Comparison of ENCODE assay signal across 2 cellular contexts in the genomic region with DNA sequence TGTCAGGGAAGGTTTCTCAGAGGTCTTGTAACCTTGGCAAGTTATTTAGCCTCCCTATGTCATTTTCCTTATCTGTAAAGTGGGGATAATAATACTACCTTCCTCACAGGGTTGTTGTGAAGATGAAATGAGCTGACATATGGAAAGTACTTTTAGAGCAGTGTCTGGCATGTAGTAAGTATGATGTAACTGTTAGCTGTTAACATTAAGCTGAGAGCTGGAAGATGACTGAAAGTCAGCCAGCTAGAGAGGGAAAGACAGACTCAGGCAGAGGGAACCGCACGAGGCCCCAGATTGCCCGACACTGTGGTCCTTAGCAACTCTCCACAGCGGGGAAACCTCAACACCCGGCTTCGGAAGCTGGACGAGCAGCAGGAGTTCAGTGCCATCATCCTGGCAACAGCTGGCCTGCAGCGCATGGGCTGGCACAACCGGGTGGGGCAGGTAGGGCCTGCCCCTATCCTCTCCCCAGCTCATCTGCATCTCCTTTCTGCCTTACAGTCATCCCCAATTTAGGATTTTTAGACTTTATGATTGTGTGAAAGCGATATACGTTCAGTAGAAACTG.
TF ChIP-seq lines count a peak whose summit lies in the region.

No MANE protein-coding gene starts in this region.

TF ChIP-seq in GM23338, 12 proteins besides CTCF, POLR2A, EP300 and RAD21 (continues in another document):
- TF ChIP-seq JUNB (IDR thresholded peaks at IDR 0.05; ENCODE audit: unreplicated experiment) (no peak), EZH2 (IDR thresholded peaks at IDR 0.05; ENCODE audit: low read depth, unreplicated experiment) (no peak), EZH2phosphoT487 (IDR thresholded peaks at IDR 0.05; ENCODE audit: unreplicated experiment) (no peak), ZNF331 (CRISPR knock-in tag; IDR thresholded peaks at IDR 0.05; ENCODE audit: low read depth) (no peak), CREB1 (CRISPR knock-in tag; IDR thresholded peaks at IDR 0.05; ENCODE audit: low read depth) (no peak), NANOG (IDR thresholded peaks at IDR 0.05; ENCODE audit: borderline replicate concordance) (no peak), ZNF114 (CRISPR knock-in tag; IDR thresholded peaks at IDR 0.05) (no peak), POLR2AphosphoS5 (IDR thresholded peaks at IDR 0.05; ENCODE audit: low read depth) (no peak)
- TF ChIP-seq, protein P1, sequence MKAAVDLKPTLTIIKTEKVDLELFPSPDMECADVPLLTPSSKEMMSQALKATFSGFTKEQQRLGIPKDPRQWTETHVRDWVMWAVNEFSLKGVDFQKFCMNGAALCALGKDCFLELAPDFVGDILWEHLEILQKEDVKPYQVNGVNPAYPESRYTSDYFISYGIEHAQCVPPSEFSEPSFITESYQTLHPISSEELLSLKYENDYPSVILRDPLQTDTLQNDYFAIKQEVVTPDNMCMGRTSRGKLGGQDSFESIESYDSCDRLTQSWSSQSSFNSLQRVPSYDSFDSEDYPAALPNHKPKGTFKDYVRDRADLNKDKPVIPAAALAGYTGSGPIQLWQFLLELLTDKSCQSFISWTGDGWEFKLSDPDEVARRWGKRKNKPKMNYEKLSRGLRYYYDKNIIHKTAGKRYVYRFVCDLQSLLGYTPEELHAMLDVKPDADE (IDR thresholded peaks at IDR 0.05), result no peak
- TF ChIP-seq, protein P2, sequence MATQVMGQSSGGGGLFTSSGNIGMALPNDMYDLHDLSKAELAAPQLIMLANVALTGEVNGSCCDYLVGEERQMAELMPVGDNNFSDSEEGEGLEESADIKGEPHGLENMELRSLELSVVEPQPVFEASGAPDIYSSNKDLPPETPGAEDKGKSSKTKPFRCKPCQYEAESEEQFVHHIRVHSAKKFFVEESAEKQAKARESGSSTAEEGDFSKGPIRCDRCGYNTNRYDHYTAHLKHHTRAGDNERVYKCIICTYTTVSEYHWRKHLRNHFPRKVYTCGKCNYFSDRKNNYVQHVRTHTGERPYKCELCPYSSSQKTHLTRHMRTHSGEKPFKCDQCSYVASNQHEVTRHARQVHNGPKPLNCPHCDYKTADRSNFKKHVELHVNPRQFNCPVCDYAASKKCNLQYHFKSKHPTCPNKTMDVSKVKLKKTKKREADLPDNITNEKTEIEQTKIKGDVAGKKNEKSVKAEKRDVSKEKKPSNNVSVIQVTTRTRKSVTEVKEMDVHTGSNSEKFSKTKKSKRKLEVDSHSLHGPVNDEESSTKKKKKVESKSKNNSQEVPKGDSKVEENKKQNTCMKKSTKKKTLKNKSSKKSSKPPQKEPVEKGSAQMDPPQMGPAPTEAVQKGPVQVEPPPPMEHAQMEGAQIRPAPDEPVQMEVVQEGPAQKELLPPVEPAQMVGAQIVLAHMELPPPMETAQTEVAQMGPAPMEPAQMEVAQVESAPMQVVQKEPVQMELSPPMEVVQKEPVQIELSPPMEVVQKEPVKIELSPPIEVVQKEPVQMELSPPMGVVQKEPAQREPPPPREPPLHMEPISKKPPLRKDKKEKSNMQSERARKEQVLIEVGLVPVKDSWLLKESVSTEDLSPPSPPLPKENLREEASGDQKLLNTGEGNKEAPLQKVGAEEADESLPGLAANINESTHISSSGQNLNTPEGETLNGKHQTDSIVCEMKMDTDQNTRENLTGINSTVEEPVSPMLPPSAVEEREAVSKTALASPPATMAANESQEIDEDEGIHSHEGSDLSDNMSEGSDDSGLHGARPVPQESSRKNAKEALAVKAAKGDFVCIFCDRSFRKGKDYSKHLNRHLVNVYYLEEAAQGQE (IDR thresholded peaks at IDR 0.05; ENCODE audit: unreplicated experiment), result no peak

TF ChIP-seq in K562, 482 proteins besides CTCF, POLR2A, EP300 and RAD21 (continues in another document):
- no peak for TF ChIP-seq GTF2B (IDR thresholded peaks at IDR 0.05; ENCODE audit: extremely low read depth, insufficient read length)
- 0 out of 4 replicates have a peak, but pooled peaks of 1 of the 2 experiments have one; percentile 11 for TF ChIP-seq MNT (conservative IDR thresholded peaks at IDR 0.05)
- TF ChIP-seq SUPT5H (IDR thresholded peaks at IDR 0.05), result 0 out of 2 replicates have a peak, but pooled peaks have one; percentile 11
- peak; percentile 64 for TF ChIP-seq ATF3 (IDR thresholded peaks at IDR 0.05)
- no peak for TF ChIP-seq ATF3 (CRISPR knock-in tag; conservative IDR thresholded peaks at IDR 0.05)
- TF ChIP-seq, protein P3, sequence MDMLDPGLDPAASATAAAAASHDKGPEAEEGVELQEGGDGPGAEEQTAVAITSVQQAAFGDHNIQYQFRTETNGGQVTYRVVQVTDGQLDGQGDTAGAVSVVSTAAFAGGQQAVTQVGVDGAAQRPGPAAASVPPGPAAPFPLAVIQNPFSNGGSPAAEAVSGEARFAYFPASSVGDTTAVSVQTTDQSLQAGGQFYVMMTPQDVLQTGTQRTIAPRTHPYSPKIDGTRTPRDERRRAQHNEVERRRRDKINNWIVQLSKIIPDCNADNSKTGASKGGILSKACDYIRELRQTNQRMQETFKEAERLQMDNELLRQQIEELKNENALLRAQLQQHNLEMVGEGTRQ (CRISPR knock-in tag; IDR thresholded peaks at IDR 0.05), result no peak
- TF ChIP-seq, protein P4, sequence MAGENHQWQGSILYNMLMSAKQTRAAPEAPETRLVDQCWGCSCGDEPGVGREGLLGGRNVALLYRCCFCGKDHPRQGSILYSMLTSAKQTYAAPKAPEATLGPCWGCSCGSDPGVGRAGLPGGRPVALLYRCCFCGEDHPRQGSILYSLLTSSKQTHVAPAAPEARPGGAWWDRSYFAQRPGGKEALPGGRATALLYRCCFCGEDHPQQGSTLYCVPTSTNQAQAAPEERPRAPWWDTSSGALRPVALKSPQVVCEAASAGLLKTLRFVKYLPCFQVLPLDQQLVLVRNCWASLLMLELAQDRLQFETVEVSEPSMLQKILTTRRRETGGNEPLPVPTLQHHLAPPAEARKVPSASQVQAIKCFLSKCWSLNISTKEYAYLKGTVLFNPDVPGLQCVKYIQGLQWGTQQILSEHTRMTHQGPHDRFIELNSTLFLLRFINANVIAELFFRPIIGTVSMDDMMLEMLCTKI (IDR thresholded peaks at IDR 0.05; ENCODE audit: partially characterized antibody), result no peak
- peak; percentile 10; the same call in 1 of the 2 replicates for TF ChIP-seq C11orf30 (IDR thresholded peaks at IDR 0.05; ENCODE audit: low read depth)
- peak; percentile 74 for TF ChIP-seq RBFOX2 (IDR thresholded peaks at IDR 0.05; ENCODE audit: low read depth, low read length)
- no peak for TF ChIP-seq RBM34 (IDR thresholded peaks at IDR 0.05; ENCODE audit: borderline replicate concordance, insufficient read depth, low read length)
- TF ChIP-seq SAFB (IDR thresholded peaks at IDR 0.05; ENCODE audit: borderline replicate concordance, low read depth, low read length), result no peak
- TF ChIP-seq, protein P5, sequence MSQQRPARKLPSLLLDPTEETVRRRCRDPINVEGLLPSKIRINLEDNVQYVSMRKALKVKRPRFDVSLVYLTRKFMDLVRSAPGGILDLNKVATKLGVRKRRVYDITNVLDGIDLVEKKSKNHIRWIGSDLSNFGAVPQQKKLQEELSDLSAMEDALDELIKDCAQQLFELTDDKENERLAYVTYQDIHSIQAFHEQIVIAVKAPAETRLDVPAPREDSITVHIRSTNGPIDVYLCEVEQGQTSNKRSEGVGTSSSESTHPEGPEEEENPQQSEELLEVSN (IDR thresholded peaks at IDR 0.05; ENCODE audit: borderline replicate concordance in 1 of 2, extremely low read depth in 1 of 2, insufficient read depth in 1 of 2, insufficient read length in 1 of 2, low read depth in 1 of 2, low read length in 1 of 2, poor library complexity in 1 of 2, severe bottlenecking in 1 of 2), result peak in 1 of 2 experiments; percentile 18
- TF ChIP-seq POLR2G (IDR thresholded peaks at IDR 0.05; ENCODE audit: low read depth, low read length), result peak; percentile 76
- TF ChIP-seq AFF1 (IDR thresholded peaks at IDR 0.05; ENCODE audit: low read depth in 1 of 2, partially characterized antibody in 2 of 2), result peak in 1 of 2 experiments; percentile 33
- no peak for TF ChIP-seq KDM1A (IDR thresholded peaks at IDR 0.05)
- 0 out of 2 replicates have a peak, but pooled peaks have one; percentile 36 for TF ChIP-seq CEBPG (CRISPR knock-in tag; IDR thresholded peaks at IDR 0.05)
- 0 out of 4 replicates have a peak, but pooled peaks of 1 of the 2 experiments have one; percentile 48 for TF ChIP-seq CEBPG (tag; conservative IDR thresholded peaks at IDR 0.05 in 1 of 2, IDR thresholded peaks at IDR 0.05 in 1 of 2)
- TF ChIP-seq ZNF217 (CRISPR knock-in tag; IDR thresholded peaks at IDR 0.05), result no peak
- TF ChIP-seq NUFIP1 (IDR thresholded peaks at IDR 0.05; ENCODE audit: partially characterized antibody), result no peak
- 0 out of 2 replicates have a peak, but pooled peaks have one; percentile 22 for TF ChIP-seq ZNF592 (IDR thresholded peaks at IDR 0.05)
